10 cellular contexts compared by ENCODE assay signal in genomic region chr13:49497272-49497671, GRCh38. TPM values are rescaled to one million over a fixed set of nuclear protein-coding genes. Genes with fewer than 3 reads are reported as not detected.
DNase-seq lines count a peak whose midpoint lies in the region; ATAC-seq and TF ChIP-seq lines count a peak whose summit lies in the region.
"Had no signal": no experiment of that assay in that cellular context is flagged by ENCODE, and none has a peak within 500 bp of the region (broad histone marks: within the 10 kb centered on the region; RNA-seq: fewer than 3 reads in every experiment).

No MANE protein-coding gene starts in this region.

- H3K4me1 Mint-ChIP-seq in activated CD8-positive, alpha-beta T cell treated with anti-CD3 and anti-CD28 coated beads, Interleukin-2, amount 10 ng/mL, durations not matched to agents 7 days and 5 days (ENCODE audit: low read depth): peaks cover 55% of the 10 kb centered on the region
- H3K4me1 Mint-ChIP-seq in immature natural killer cell: peaks cover 35 to 51% of the 10 kb centered on the region in 2 donors

- no peaks in the 10 kb centered on the region for H3K9me3 Mint-ChIP-seq in activated CD8-positive, alpha-beta T cell treated with anti-CD3 and anti-CD28 coated beads, Interleukin-2, amount 10 ng/mL, durations not matched to agents 7 days and 5 days (ENCODE audit: insufficient read depth)
- no peaks in the 10 kb centered on the region for H3K9me3 Mint-ChIP-seq in immature natural killer cell

- H3K4me3 ChIP-seq in tibial artery: no peak overlapping the region
- H3K4me3 ChIP-seq in BE2C (ENCODE audit: low read depth, low read length): no peak overlapping the region

- H3K9me3 ChIP-seq in tibial artery (no peaks in the 10 kb centered on the region), BE2C (no peaks in the 10 kb centered on the region)

- H3K27me3 Mint-ChIP-seq in activated CD8-positive, alpha-beta T cell treated with anti-CD3 and anti-CD28 coated beads, Interleukin-2, amount 10 ng/mL, durations not matched to agents 7 days and 5 days (ENCODE audit: low read depth): no peaks in the 10 kb centered on the region
- H3K27me3 Mint-ChIP-seq in immature natural killer cell (ENCODE audit: low read depth in 3 of 3): peaks cover 2 to 12% (median 8%) of the 10 kb centered on the region in 3 donors

- no peak for ATAC-seq in activated CD8-positive, alpha-beta T cell treated with anti-CD3 and anti-CD28 coated beads, Interleukin-2, amount 10 ng/mL, durations not matched to agents 7 days and 5 days

- peak overlapping the region; percentile 97 for H3K27ac Mint-ChIP-seq in activated CD8-positive, alpha-beta T cell treated with anti-CD3 and anti-CD28 coated beads, Interleukin-2, amount 10 ng/mL, durations not matched to agents 7 days and 5 days
- peak overlapping the region; percentile 92 to 98 (median 98) for H3K27ac Mint-ChIP-seq in immature natural killer cell

- no peaks in the 10 kb centered on the region for H3K27me3 ChIP-seq in tibial artery
- H3K27me3 ChIP-seq in BE2C: no peaks in the 10 kb centered on the region

- POLR2A ChIA-PET in activated CD8-positive, alpha-beta T cell treated with anti-CD3 and anti-CD28 coated beads, Interleukin-2, amount 10 ng/mL, durations not matched to agents 7 days and 5 days (lab: Charles Lee): interaction anchor here (0.6 to 4.0 kb wide), 4 partner anchors 10 to 53 kb away, joined by 3 to 93 read pairs (median 6); partner anchors contain the start of genes CAB39L and SETDB2

- intact Hi-C loops in tibial artery (cut with DNase I; ENCODE audit: low total_unique reads): no loop called here

- H3K4me3 Mint-ChIP-seq in activated CD8-positive, alpha-beta T cell treated with anti-CD3 and anti-CD28 coated beads, Interleukin-2, amount 10 ng/mL, durations not matched to agents 7 days and 5 days: peak overlapping the region; percentile 83
- peak overlapping the region; percentile 22 to 90 (median 87) for H3K4me3 Mint-ChIP-seq in immature natural killer cell

- TF ChIP-seq CTCF in tibial artery (IDR thresholded peaks at IDR 0.05) (no peak), BE2C (IDR thresholded peaks at IDR 0.05; ENCODE audit: low read depth, low read length) (no peak)

- peak overlapping the region; percentile 88 to 92 for H3K27ac ChIP-seq in tibial artery

- peak; percentile 16 for DNase-seq in activated naive CD4-positive, alpha-beta T cell treated with Interleukin-2 at 50 U/mL for 16 hours
- no peak for DNase-seq in activated naive CD4-positive, alpha-beta T cell (lab: John Stamatoyannopoulos, UW)
- DNase-seq in activated CD8-positive, alpha-beta T cell treated with anti-CD3 and anti-CD28 coated beads, Interleukin-2, amount 10 ng/mL, durations not matched to agents 7 days and 5 days: no peak
- DNase-seq in immature natural killer cell (no peak), tibial artery (no peak), NCI-H187 (lab: John Stamatoyannopoulos, UW) (no peak), BE2C (no peak), GM19238 (ENCODE audit: insufficient read length, low spot score) (no peak)
- DNase-seq: NCI-H748 treated with DMSO at 0.1 percent for 48 hours, T1000 had no signal

- H3K36me3 Mint-ChIP-seq in activated CD8-positive, alpha-beta T cell treated with anti-CD3 and anti-CD28 coated beads, Interleukin-2, amount 10 ng/mL, durations not matched to agents 7 days and 5 days (ENCODE audit: low read depth): peaks cover 55% of the 10 kb centered on the region
- H3K36me3 Mint-ChIP-seq in immature natural killer cell: peaks cover 0 to 6% (median 0%) of the 10 kb centered on the region in 3 donors

- H3K36me3 ChIP-seq in tibial artery (no peaks in the 10 kb centered on the region), BE2C (no peaks in the 10 kb centered on the region)

- CTCF ChIA-PET in activated CD8-positive, alpha-beta T cell treated with anti-CD3 and anti-CD28 coated beads, Interleukin-2, amount 10 ng/mL, durations not matched to agents 7 days and 5 days (lab: Charles Lee): interaction anchor here (2.1 kb wide), 1 partner anchor 110 kb away, joined by 7 read pairs; no protein-coding TSS in a partner anchor

- peaks cover 0 to 11% (median 5%) of the 10 kb centered on the region in 4 donors for H3K4me1 ChIP-seq in tibial artery
- no peaks in the 10 kb centered on the region for H3K4me1 ChIP-seq in BE2C

RNA-seq across cellular contexts. Expression of gene PHF11, which starts 1.5 kb away (rescaled TPM):
- 10 to 100 TPM; 93.4 to 94.8 TPM for total RNA-seq in activated CD8-positive, alpha-beta T cell treated with anti-CD3 and anti-CD28 coated beads, Interleukin-2, amount 10 ng/mL, durations not matched to agents 7 days and 5 days
- polyA plus RNA-seq in immature natural killer cell: 10 to 100 TPM; 67.1 to 79.2 (median 70.6) TPM
- polyA plus RNA-seq in BE2C (2012; ENCODE audit: insufficient read depth, insufficient read length, low read depth): 0.90 TPM

RNA-seq across cellular contexts. Expression of gene SETDB2, which starts 53.2 kb away (rescaled TPM):
- 10 to 100 TPM; 13.5 to 15.1 TPM for total RNA-seq in activated CD8-positive, alpha-beta T cell treated with anti-CD3 and anti-CD28 coated beads, Interleukin-2, amount 10 ng/mL, durations not matched to agents 7 days and 5 days
- polyA plus RNA-seq in immature natural killer cell: 1 to 10 TPM; 5.5 to 8.8 (median 7.5) TPM
- polyA plus RNA-seq in BE2C (2012; ENCODE audit: insufficient read depth, insufficient read length, low read depth): 1.7 TPM

RNA-seq across cellular contexts. Expression of gene CAB39L, which starts 53.4 kb away (rescaled TPM):
- total RNA-seq in activated CD8-positive, alpha-beta T cell treated with anti-CD3 and anti-CD28 coated beads, Interleukin-2, amount 10 ng/mL, durations not matched to agents 7 days and 5 days: 1 to 10 TPM; 2.3 to 2.6 TPM
- polyA plus RNA-seq in immature natural killer cell: 10 to 100 TPM in 1 of 3 donors, 1 to 10 TPM in 2; 4.9 to 11.0 (median 7.0) TPM
- 2.6 TPM for polyA plus RNA-seq in BE2C (2012; ENCODE audit: insufficient read depth, insufficient read length, low read depth)
